8 cellular contexts compared by ENCODE assay signal in the genomic region with DNA sequence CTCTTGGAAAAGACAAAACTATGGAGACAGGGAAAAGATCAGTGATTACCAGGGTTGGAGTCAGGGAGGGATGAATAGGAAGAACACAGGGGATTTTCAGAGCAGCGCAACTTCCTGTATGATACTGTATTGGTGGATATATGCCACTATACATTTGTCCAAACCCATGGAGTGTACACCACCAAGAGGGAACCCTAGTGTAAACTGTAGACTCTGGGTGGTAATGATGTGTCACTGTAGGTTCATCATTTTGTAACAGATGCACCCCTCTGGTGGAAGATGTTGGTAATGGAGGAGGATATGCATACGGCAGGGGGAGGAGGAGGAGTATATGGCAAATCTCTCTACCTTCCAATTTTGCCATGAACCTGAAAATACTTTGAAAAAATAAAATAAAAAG.
DNase-seq lines count a peak whose midpoint lies in the region; ATAC-seq and TF ChIP-seq lines count a peak whose summit lies in the region.

No MANE protein-coding gene starts in this region.

- 50% methylated on average over 2 of the region's 2 CpGs for WGBS in right lobe of liver (ENCODE audit: insufficient coverage, low coverage, low lambda C conversion rate, missing lambda C conversion rate)

- H3K4me3 ChIP-seq in right lobe of liver = no peak overlapping the region

- no peaks in the 10 kb centered on the region for H3K9me3 Mint-ChIP-seq in activated naive CD4-positive, alpha-beta T cell treated with anti-CD3 and anti-CD28 coated beads, Interleukin-2, amount 50 U/mL, for 72 hours

- intact Hi-C loops in right lobe of liver (cut with DNase I) = no loop called here

- no peak for DNase-seq in activated naive CD4-positive, alpha-beta T cell treated with anti-CD3 and anti-CD28 coated beads, Interleukin-2, amount 50 U/mL, for 72 hours (ENCODE audit: low spot score in 2 of 2)
- no peak for DNase-seq in activated naive CD4-positive, alpha-beta T cell treated with Interleukin-2 at 50 U/mL for 16 hours
- DNase-seq in SW480 (ENCODE audit: low spot score) (peak; percentile 27), right lobe of liver (no peak), globus pallidus (ENCODE audit: low spot score) (no peak)
- no peak for DNase-seq in stimulated activated CD4-positive, alpha-beta T cell treated with anti-CD3 and anti-CD28 coated beads, Interleukin-4, amount 100 ng/mL, for 4 hours

- no peaks in the 10 kb centered on the region for H3K36me3 Mint-ChIP-seq in activated naive CD4-positive, alpha-beta T cell treated with anti-CD3 and anti-CD28 coated beads, Interleukin-2, amount 50 U/mL, for 72 hours

- no peak for TF ChIP-seq POLR2A in right lobe of liver (IDR thresholded peaks at IDR 0.05)

- H3K4me1 ChIP-seq in right lobe of liver = no peaks in the 10 kb centered on the region

- H3K27ac Mint-ChIP-seq in activated naive CD4-positive, alpha-beta T cell treated with anti-CD3 and anti-CD28 coated beads, Interleukin-2, amount 50 U/mL, for 72 hours = no peak overlapping the region

- H3K27me3 ChIP-seq in right lobe of liver = no peaks in the 10 kb centered on the region

- ATAC-seq in activated naive CD4-positive, alpha-beta T cell treated with anti-CD3 and anti-CD28 coated beads, Interleukin-2, amount 50 U/mL, for 72 hours = peak; percentile 29 to 75
- ATAC-seq in HG03108 (IDR thresholded peaks at IDR 0.05; ENCODE audit: unreplicated experiment) = peak; percentile 34
- peak; percentile 45 to 69 (median 59) for ATAC-seq in right lobe of liver
- no peak for ATAC-seq in GM21825 (IDR thresholded peaks at IDR 0.05; ENCODE audit: unreplicated experiment)

- no peaks in the 10 kb centered on the region for H3K36me3 ChIP-seq in right lobe of liver

- peak in 3 of 4 donors; percentile 25 to 37 (median 31) for TF ChIP-seq CTCF in right lobe of liver (IDR thresholded peaks at IDR 0.05)

- H3K9me3 ChIP-seq in right lobe of liver = no peaks in the 10 kb centered on the region

- no peak overlapping the region for H3K27ac ChIP-seq in right lobe of liver
